ENCODE assay signal across 8 cellular contexts in the genomic region with DNA sequence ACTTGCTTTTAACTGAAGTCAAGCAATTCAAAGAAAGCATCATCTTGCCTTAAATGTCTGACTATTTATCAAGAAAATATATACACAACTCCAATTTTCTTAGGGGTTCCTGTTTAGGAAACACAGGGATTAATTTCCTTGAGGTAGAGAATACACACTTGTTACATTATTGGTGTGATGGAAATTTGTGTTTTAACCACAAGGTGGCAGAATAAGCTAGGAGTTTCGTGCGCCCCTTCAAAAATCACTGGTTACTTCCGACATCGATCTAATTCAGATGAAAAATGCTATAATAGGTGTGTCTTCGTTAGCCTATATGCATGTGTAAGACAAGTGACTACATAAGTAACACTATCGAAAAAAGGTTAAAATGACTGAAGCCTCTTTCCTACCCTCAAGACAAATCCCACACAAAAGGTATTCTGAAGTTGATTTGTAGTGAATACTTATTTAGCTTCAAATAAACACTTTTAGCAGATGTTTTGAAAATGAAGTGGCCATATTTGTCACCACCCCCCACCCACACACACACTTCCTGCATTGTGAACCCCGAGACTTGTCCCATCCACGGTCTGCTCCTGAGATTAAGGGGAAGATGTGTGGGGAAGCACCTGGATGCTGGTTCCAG.
DNase-seq lines count a peak whose midpoint lies in the region; ATAC-seq and TF ChIP-seq lines count a peak whose summit lies in the region.

No MANE protein-coding gene starts in this region.

- no peak for TF ChIP-seq POLR2A in gastrocnemius medialis (IDR thresholded peaks at IDR 0.05)

- no peaks in the 10 kb centered on the region for H3K9me3 ChIP-seq in RWPE2 (ENCODE audit: severe bottlenecking)
- H3K9me3 ChIP-seq in gastrocnemius medialis = no peaks in the 10 kb centered on the region

- intact Hi-C loops in gastrocnemius medialis (cut with DNase I; ENCODE audit: low total_unique reads) = loop anchor here (10.0 kb wide), 1 partner anchor 323 kb away; no protein-coding TSS in a partner anchor

- H3K27me3 ChIP-seq in RWPE2 (ENCODE audit: insufficient read depth, poor library complexity, severe bottlenecking) (no peaks in the 10 kb centered on the region), gastrocnemius medialis (no peaks in the 10 kb centered on the region)

- H3K36me3 ChIP-seq in RWPE2 (ENCODE audit: low read depth) (no peaks in the 10 kb centered on the region), gastrocnemius medialis (no peaks in the 10 kb centered on the region)

- H3K4me3 ChIP-seq in RWPE2 (ENCODE audit: severe bottlenecking) = no peak overlapping the region
- no peak overlapping the region for H3K4me3 ChIP-seq in fibroblast of the aortic adventitia (ENCODE audit: low read depth, low read length)
- H3K4me3 ChIP-seq in gastrocnemius medialis = no peak overlapping the region

- H3K27ac ChIP-seq in RWPE2 (ENCODE audit: poor library complexity, severe bottlenecking) = no peak overlapping the region
- no peak overlapping the region for H3K27ac ChIP-seq in gastrocnemius medialis

- TF ChIP-seq CTCF in RWPE2 (IDR thresholded peaks at IDR 0.05; ENCODE audit: poor library complexity, severe bottlenecking) (peak; percentile 77), fibroblast of the aortic adventitia (IDR thresholded peaks at IDR 0.05; ENCODE audit: insufficient read depth, low read length) (peak; percentile 52), gastrocnemius medialis (IDR thresholded peaks at IDR 0.05 in 4 of 5, conservative IDR thresholded peaks at IDR 0.05 in 1 of 5) (peak in 3 of 5 experiments; percentile 26 to 53 (median 37))

- DNase-seq in COLO829 (ENCODE audit: low spot score) (peak; percentile 57), HT1080 (ENCODE audit: low read depth) (peak; percentile 56), RWPE2 (ENCODE audit: low spot score) (no peak), fibroblast of the aortic adventitia (ENCODE audit: low read depth) (peak; percentile 52), gastrocnemius medialis (no peak)
- DNase-seq in central memory CD4-positive, alpha-beta T cell = no peak

- ATAC-seq in GM19328 (IDR thresholded peaks at IDR 0.05; ENCODE audit: unreplicated experiment) (peak; percentile 69), RWPE2 (ENCODE audit: low read depth) (0 out of 3 replicates have a peak, but pooled peaks have one; percentile 35), gastrocnemius medialis (no peak), GM21526 (IDR thresholded peaks at IDR 0.05; ENCODE audit: low FRiP score, unreplicated experiment) (no peak)

- H3K4me1 ChIP-seq in RWPE2 (ENCODE audit: insufficient read depth, poor library complexity, severe bottlenecking) (no peaks in the 10 kb centered on the region), gastrocnemius medialis (no peaks in the 10 kb centered on the region)

- in situ Hi-C loops in gastrocnemius medialis (cut with MboI; ENCODE audit: low sequenced_read_pairs in 4 of 4) = no loop called here

Comparison
In these comparisons a context has a peak if more than half of its experiments do, and no peak if none do; other contexts are left out.
1. DNase-seq: peak in COLO829 (single experiment), HT1080 (single experiment) and fibroblast of the aortic adventitia (single experiment); none in RWPE2 (single experiment), gastrocnemius medialis (0 of 2) and central memory CD4-positive, alpha-beta T cell (single experiment).
2. ATAC-seq: peak in GM19328 (single experiment) and RWPE2 (single experiment); none in gastrocnemius medialis (0 of 2) and GM21526 (single experiment).
3. Peak in every context shown above with its lines, with median percentiles within 50 percentile points of each other: CTCF ChIP-seq.